Comparison of ENCODE assay signal across 1 cellular context in the genomic region with DNA sequence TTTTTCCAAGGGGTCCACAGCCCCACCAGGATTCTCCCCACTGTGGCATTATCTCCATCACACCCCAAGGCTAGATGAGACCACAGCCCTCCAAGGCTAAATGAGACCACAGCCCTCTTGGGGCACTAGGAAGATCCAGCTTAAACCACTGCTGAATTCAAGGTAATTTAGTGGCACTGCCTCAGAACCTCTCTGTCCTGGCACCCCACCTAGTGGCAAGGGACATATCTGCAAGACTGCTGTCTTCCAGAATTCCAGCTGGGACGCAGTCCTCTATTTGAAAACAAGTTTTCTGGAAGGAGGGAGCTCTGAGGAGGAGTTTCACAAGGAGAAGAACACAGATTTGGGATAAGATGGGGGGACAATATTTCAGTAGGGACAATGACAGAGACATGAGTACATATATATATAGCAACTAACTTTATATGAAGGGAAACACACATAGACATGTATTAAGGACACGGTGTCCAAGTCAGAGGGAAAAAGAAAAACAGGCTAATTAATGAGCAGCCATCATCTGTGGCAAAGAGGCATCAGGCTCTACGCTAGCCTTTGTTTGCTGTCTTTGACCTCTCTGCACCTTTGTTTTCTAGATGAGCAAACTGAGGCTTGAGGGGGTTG.
A peak's percentile ranks its signal among the peaks of the same experiment; 100 is the strongest.
TF ChIP-seq lines count a peak whose summit lies in the region.

No MANE protein-coding gene starts in this region.

TF ChIP-seq in K562, 482 proteins besides CTCF, POLR2A, EP300 and RAD21:
- TF ChIP-seq SETDB1 (IDR thresholded peaks at IDR 0.05; ENCODE audit: low read length) (no peak), NUFIP1 (IDR thresholded peaks at IDR 0.05; ENCODE audit: partially characterized antibody) (no peak), HMG20B (CRISPR knock-in tag; IDR thresholded peaks at IDR 0.05) (no peak), MECOM (CRISPR knock-in tag; IDR thresholded peaks at IDR 0.05) (no peak), SMC3 (conservative IDR thresholded peaks at IDR 0.05; ENCODE audit: insufficient read depth, low read depth, low read length) (peak; percentile 65), ZBTB5 (IDR thresholded peaks at IDR 0.05) (no peak), HOMEZ (CRISPR knock-in tag; IDR thresholded peaks at IDR 0.05) (no peak), ZNF134 (CRISPR knock-in tag; conservative IDR thresholded peaks at IDR 0.05) (no peak), STAG1 (CRISPR knock-in tag; IDR thresholded peaks at IDR 0.05; ENCODE audit: borderline replicate concordance) (peak; percentile 68; the same call in 1 of the 2 replicates), BDP1 (IDR thresholded peaks at IDR 0.05; ENCODE audit: insufficient read depth, insufficient read length) (no peak), TAF1 (IDR thresholded peaks at IDR 0.05; ENCODE audit: control insufficient read depth, extremely low read depth, insufficient read depth, low read length, severe bottlenecking) (no peak), TBP (optimal IDR thresholded peaks at IDR 0.05; ENCODE audit: low read depth, low read length) (no peak), ASH1L (IDR thresholded peaks at IDR 0.05; ENCODE audit: borderline replicate concordance, low read depth, partially characterized antibody) (no peak), KLF16 (IDR thresholded peaks at IDR 0.05) (0 out of 2 replicates have a peak, but pooled peaks have one; percentile 13), ZC3H11A (IDR thresholded peaks at IDR 0.05; ENCODE audit: low read depth, low read length) (no peak), RBBP5 (IDR thresholded peaks at IDR 0.05; ENCODE audit: borderline replicate concordance, insufficient read depth, low read length, poor library complexity, severe bottlenecking) (no peak), NFIC (IDR thresholded peaks at IDR 0.05) (no peak)
- TF ChIP-seq, protein P1, sequence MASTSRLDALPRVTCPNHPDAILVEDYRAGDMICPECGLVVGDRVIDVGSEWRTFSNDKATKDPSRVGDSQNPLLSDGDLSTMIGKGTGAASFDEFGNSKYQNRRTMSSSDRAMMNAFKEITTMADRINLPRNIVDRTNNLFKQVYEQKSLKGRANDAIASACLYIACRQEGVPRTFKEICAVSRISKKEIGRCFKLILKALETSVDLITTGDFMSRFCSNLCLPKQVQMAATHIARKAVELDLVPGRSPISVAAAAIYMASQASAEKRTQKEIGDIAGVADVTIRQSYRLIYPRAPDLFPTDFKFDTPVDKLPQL (IDR thresholded peaks at IDR 0.05; ENCODE audit: extremely low read depth, insufficient read length) = no peak
- TF ChIP-seq, protein P2, sequence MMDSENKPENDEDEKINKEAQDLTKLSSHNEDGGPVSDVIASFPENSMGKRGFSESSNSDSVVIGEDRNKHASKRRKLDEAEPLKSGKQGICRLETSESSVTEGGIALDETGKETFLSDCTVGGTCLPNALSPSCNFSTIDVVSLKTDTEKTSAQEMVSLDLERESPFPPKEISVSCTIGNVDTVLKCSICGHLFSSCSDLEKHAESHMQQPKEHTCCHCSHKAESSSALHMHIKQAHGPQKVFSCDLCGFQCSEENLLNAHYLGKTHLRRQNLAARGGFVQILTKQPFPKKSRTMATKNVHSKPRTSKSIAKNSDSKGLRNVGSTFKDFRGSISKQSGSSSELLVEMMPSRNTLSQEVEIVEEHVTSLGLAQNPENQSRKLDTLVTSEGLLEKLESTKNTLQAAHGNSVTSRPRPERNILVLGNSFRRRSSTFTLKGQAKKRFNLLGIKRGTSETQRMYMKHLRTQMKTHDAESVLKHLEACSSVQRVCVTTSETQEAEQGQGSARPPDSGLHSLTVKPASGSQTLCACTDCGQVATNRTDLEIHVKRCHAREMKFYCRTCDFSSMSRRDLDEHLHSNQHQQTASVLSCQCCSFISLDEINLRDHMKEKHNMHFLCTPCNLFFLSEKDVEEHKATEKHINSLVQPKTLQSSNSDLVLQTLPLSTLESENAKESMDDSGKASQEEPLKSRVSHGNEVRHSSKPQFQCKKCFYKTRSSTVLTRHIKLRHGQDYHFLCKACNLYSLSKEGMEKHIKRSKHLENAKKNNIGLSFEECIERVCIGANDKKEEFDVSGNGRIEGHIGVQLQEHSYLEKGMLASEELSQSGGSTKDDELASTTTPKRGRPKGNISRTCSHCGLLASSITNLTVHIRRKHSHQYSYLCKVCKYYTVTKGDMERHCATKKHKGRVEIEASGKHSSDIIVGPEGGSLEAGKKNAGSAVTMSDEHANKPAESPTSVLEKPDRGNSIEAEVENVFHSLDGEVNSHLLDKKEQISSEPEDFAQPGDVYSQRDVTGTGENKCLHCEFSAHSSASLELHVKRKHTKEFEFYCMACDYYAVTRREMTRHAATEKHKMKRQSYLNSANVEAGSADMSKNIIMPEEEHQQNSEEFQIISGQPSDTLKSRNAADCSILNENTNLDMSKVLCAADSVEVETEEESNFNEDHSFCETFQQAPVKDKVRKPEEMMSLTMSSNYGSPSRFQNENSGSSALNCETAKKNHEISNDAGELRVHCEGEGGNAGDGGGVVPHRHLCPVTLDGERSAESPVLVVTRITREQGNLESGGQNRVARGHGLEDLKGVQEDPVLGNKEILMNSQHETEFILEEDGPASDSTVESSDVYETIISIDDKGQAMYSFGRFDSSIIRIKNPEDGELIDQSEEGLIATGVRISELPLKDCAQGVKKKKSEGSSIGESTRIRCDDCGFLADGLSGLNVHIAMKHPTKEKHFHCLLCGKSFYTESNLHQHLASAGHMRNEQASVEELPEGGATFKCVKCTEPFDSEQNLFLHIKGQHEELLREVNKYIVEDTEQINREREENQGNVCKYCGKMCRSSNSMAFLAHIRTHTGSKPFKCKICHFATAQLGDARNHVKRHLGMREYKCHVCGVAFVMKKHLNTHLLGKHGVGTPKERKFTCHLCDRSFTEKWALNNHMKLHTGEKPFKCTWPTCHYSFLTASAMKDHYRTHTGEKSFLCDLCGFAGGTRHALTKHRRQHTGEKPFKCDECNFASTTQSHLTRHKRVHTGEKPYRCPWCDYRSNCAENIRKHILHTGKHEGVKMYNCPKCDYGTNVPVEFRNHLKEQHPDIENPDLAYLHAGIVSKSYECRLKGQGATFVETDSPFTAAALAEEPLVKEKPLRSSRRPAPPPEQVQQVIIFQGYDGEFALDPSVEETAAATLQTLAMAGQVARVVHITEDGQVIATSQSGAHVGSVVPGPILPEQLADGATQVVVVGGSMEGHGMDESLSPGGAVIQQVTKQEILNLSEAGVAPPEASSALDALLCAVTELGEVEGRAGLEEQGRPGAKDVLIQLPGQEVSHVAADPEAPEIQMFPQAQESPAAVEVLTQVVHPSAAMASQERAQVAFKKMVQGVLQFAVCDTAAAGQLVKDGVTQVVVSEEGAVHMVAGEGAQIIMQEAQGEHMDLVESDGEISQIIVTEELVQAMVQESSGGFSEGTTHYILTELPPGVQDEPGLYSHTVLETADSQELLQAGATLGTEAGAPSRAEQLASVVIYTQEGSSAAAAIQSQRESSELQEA (IDR thresholded peaks at IDR 0.05; ENCODE audit: low read depth) = no peak
